8 cellular contexts compared by ENCODE assay signal in genomic region chr7:32204361-32205018, GRCh38.
DNase-seq lines count a peak whose midpoint lies in the region; ATAC-seq and TF ChIP-seq lines count a peak whose summit lies in the region.

No MANE protein-coding gene starts in this region.

- no peak overlapping the region for H3K27ac ChIP-seq in VCaP

- no peak overlapping the region for H3K4me3 Mint-ChIP-seq in activated CD4-positive, alpha-beta memory T cell treated with anti-CD3 and anti-CD28 coated beads for 36 hours
- H3K4me3 Mint-ChIP-seq in activated CD4-positive, alpha-beta memory T cell treated with anti-CD3 and anti-CD28 coated beads, Interleukin-2, amount 10 ng/mL, durations not matched to agents 7 days and 5 days: no peak overlapping the region
- H3K4me3 Mint-ChIP-seq in activated naive CD8-positive, alpha-beta T cell treated with anti-CD3 and anti-CD28 coated beads for 36 hours: no peak overlapping the region

- no peak overlapping the region for H3K27ac Mint-ChIP-seq in activated CD4-positive, alpha-beta memory T cell treated with anti-CD3 and anti-CD28 coated beads for 36 hours
- no peak overlapping the region for H3K27ac Mint-ChIP-seq in activated CD4-positive, alpha-beta memory T cell treated with anti-CD3 and anti-CD28 coated beads, Interleukin-2, amount 10 ng/mL, durations not matched to agents 7 days and 5 days
- no peak overlapping the region for H3K27ac Mint-ChIP-seq in activated naive CD8-positive, alpha-beta T cell treated with anti-CD3 and anti-CD28 coated beads for 36 hours

- H3K4me1 Mint-ChIP-seq in activated CD4-positive, alpha-beta memory T cell treated with anti-CD3 and anti-CD28 coated beads for 36 hours (ENCODE audit: low read depth): no peaks in the 10 kb centered on the region
- H3K4me1 Mint-ChIP-seq in activated CD4-positive, alpha-beta memory T cell treated with anti-CD3 and anti-CD28 coated beads, Interleukin-2, amount 10 ng/mL, durations not matched to agents 7 days and 5 days: no peaks in the 10 kb centered on the region
- no peaks in the 10 kb centered on the region for H3K4me1 Mint-ChIP-seq in activated naive CD8-positive, alpha-beta T cell treated with anti-CD3 and anti-CD28 coated beads for 36 hours

- peaks cover 2% of the 10 kb centered on the region for H3K9me3 Mint-ChIP-seq in activated CD4-positive, alpha-beta memory T cell treated with anti-CD3 and anti-CD28 coated beads for 36 hours
- no peaks in the 10 kb centered on the region for H3K9me3 Mint-ChIP-seq in activated CD4-positive, alpha-beta memory T cell treated with anti-CD3 and anti-CD28 coated beads, Interleukin-2, amount 10 ng/mL, durations not matched to agents 7 days and 5 days
- H3K9me3 Mint-ChIP-seq in activated naive CD8-positive, alpha-beta T cell treated with anti-CD3 and anti-CD28 coated beads for 36 hours: no peaks in the 10 kb centered on the region

- TF ChIP-seq CTCF in VCaP (conservative IDR thresholded peaks at IDR 0.05): peak; percentile 80

- ATAC-seq in HG02678 (IDR thresholded peaks at IDR 0.05; ENCODE audit: unreplicated experiment): peak; percentile 72
- ATAC-seq in Right ventricle myocardium superior (ENCODE audit: poor library complexity): peak; percentile 97

- H3K27me3 Mint-ChIP-seq in activated CD4-positive, alpha-beta memory T cell treated with anti-CD3 and anti-CD28 coated beads for 36 hours: no peaks in the 10 kb centered on the region
- H3K27me3 Mint-ChIP-seq in activated CD4-positive, alpha-beta memory T cell treated with anti-CD3 and anti-CD28 coated beads, Interleukin-2, amount 10 ng/mL, durations not matched to agents 7 days and 5 days: no peaks in the 10 kb centered on the region
- H3K27me3 Mint-ChIP-seq in activated naive CD8-positive, alpha-beta T cell treated with anti-CD3 and anti-CD28 coated beads for 36 hours: no peaks in the 10 kb centered on the region

- CTCF ChIA-PET in activated CD4-positive, alpha-beta memory T cell treated with anti-CD3 and anti-CD28 coated beads for 36 hours (lab: Charles Lee): interaction anchor here (1.0 to 1.6 kb wide), 2 partner anchors 11 to 460 kb away, joined by 3 to 5 read pairs; no protein-coding TSS in a partner anchor
- CTCF ChIA-PET in activated CD4-positive, alpha-beta memory T cell treated with anti-CD3 and anti-CD28 coated beads, Interleukin-2, amount 10 ng/mL, durations not matched to agents 7 days and 5 days (lab: Charles Lee): no interaction called here

- intact Hi-C loops in activated CD4-positive, alpha-beta memory T cell treated with anti-CD3 and anti-CD28 coated beads for 36 hours (cut with micrococcal nuclease): no loop called here
- intact Hi-C loops in Right ventricle myocardium superior (cut with DNase I): loop anchor here (2.0 kb wide), 1 partner anchor 462 kb away; no protein-coding TSS in a partner anchor

- POLR2A ChIA-PET in activated CD4-positive, alpha-beta memory T cell treated with anti-CD3 and anti-CD28 coated beads for 36 hours (lab: Charles Lee): no interaction called here
- POLR2A ChIA-PET in activated CD4-positive, alpha-beta memory T cell treated with anti-CD3 and anti-CD28 coated beads, Interleukin-2, amount 10 ng/mL, durations not matched to agents 7 days and 5 days (lab: Charles Lee): no interaction called here

- peak; percentile 14 for DNase-seq in activated CD4-positive, alpha-beta memory T cell treated with anti-CD3 and anti-CD28 coated beads for 36 hours
- DNase-seq in activated CD4-positive, alpha-beta memory T cell treated with anti-CD3 and anti-CD28 coated beads, Interleukin-2, amount 10 ng/mL, durations not matched to agents 7 days and 5 days: no peak
- DNase-seq in NCI-H2107 (lab: John Stamatoyannopoulos, UW) (peak; percentile 59), Right ventricle myocardium superior (peak; percentile 76), pulmonary artery endothelial cell (ENCODE audit: low read depth, low spot score) (peak; percentile 43)
- no peak for DNase-seq in activated naive CD8-positive, alpha-beta T cell treated with anti-CD3 and anti-CD28 coated beads for 36 hours

- H3K36me3 Mint-ChIP-seq in activated CD4-positive, alpha-beta memory T cell treated with anti-CD3 and anti-CD28 coated beads for 36 hours: no peaks in the 10 kb centered on the region
- H3K36me3 Mint-ChIP-seq in activated CD4-positive, alpha-beta memory T cell treated with anti-CD3 and anti-CD28 coated beads, Interleukin-2, amount 10 ng/mL, durations not matched to agents 7 days and 5 days (ENCODE audit: low read depth): no peaks in the 10 kb centered on the region
- H3K36me3 Mint-ChIP-seq in activated naive CD8-positive, alpha-beta T cell treated with anti-CD3 and anti-CD28 coated beads for 36 hours: no peaks in the 10 kb centered on the region

Comparison
In these comparisons a context has a peak if more than half of its experiments do, and no peak if none do; other contexts are left out.
1. DNase-seq: peak in activated CD4-positive, alpha-beta memory T cell treated with anti-CD3 and anti-CD28 coated beads for 36 hours (single experiment), NCI-H2107 (single experiment), Right ventricle myocardium superior (single experiment) and pulmonary artery endothelial cell (single experiment); none in activated CD4-positive, alpha-beta memory T cell treated with anti-CD3 and anti-CD28 coated beads, Interleukin-2, amount 10 ng/mL, durations not matched to agents 7 days and 5 days (single experiment) and activated naive CD8-positive, alpha-beta T cell treated with anti-CD3 and anti-CD28 coated beads for 36 hours (single experiment).